1 cellular context compared by ENCODE assay signal in the genomic region with DNA sequence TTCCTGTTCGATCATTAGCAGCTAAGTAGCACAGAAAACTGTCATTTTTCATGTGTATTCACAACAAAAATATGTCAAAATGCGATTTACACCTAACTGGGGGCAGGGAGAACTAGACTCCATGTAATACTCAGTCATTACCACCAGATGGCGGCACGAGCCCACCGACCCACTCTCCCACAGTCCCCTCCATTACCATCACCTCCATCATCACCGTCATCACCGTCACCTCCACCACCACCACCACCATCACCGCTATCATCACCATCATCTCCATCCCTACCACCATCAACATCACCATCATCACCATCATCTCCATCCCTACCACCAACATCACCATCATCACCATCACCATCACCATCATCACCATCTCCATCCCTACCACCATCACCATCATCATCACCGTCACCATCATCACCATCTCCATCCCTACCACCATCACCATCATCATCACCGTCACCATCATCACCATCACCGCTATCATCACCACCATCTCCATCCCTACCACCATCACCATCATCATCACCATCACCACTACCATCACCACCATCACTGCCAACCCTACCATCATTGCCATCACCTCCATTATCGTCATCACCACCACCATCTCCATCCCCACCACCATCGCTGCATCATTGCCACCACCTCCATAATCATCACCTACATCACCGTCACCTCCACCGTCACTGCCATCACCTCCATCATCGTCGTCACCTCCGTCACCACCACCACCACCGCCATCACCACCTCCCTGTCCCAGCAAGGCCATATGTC.
TF ChIP-seq lines count a peak whose summit lies in the region.

No MANE protein-coding gene starts in this region.

TF ChIP-seq in H1, 55 proteins besides CTCF, POLR2A, EP300 and RAD21:
- TF ChIP-seq CHD2 (IDR thresholded peaks at IDR 0.05; ENCODE audit: low read length) (0 out of 2 replicates have a peak, but pooled peaks have one; percentile 30), SP1 (IDR thresholded peaks at IDR 0.05; ENCODE audit: low read depth, low read length) (no peak), KDM1A (IDR thresholded peaks at IDR 0.05; ENCODE audit: borderline replicate concordance, low read length) (peak; percentile 45; the same call in 1 of the 2 replicates), CREB1 (IDR thresholded peaks at IDR 0.05) (peak; percentile 62; the same call in 1 of the 2 replicates), SP4 (IDR thresholded peaks at IDR 0.05; ENCODE audit: low read length) (no peak), CBX5 (IDR thresholded peaks at IDR 0.05; ENCODE audit: low read depth, low read length) (no peak), BACH1 (IDR thresholded peaks at IDR 0.05; ENCODE audit: low read length) (0 out of 2 replicates have a peak, but pooled peaks have one; percentile 16), GABPA (IDR thresholded peaks at IDR 0.05; ENCODE audit: borderline replicate concordance, insufficient read depth, low read length) (0 out of 2 replicates have a peak, but pooled peaks have one; percentile 18), SIN3A (conservative IDR thresholded peaks at IDR 0.05 in 1 of 2, IDR thresholded peaks at IDR 0.05 in 1 of 2; ENCODE audit: low read depth in 1 of 2, low read length in 2 of 2) (0 out of 4 replicates have a peak, but pooled peaks of 1 of the 2 experiments have one; percentile 22), ASH2L (IDR thresholded peaks at IDR 0.05; ENCODE audit: low read length) (no peak), YY1 (IDR thresholded peaks at IDR 0.05; ENCODE audit: low read depth, low read length) (peak; percentile 74; the same call in 1 of the 2 replicates), TEAD4 (IDR thresholded peaks at IDR 0.05; ENCODE audit: low read depth, low read length) (no peak), HDAC2 (IDR thresholded peaks at IDR 0.05; ENCODE audit: borderline replicate concordance in 1 of 2, low read depth in 2 of 2, low read length in 2 of 2) (0 out of 4 replicates have a peak, but pooled peaks of 1 of the 2 experiments have one; percentile 37)
